Comparison of ENCODE assay signal across 8 cellular contexts in genomic region chr3:128170866-128171516, GRCh38. TPM values are rescaled to one million over a fixed set of nuclear protein-coding genes. Genes with fewer than 3 reads are reported as not detected.
DNase-seq lines count a peak whose midpoint lies in the region; ATAC-seq and TF ChIP-seq lines count a peak whose summit lies in the region.

No MANE protein-coding gene starts in this region.

- DNase-seq in AG04450 (ENCODE audit: low read depth, low spot score), result peak; percentile 67
- DNase-seq in H9, result no peak
- DNase-seq in NCI-H748 treated with DMSO at 0.1 percent for 48 hours (lab: John Stamatoyannopoulos, UW), result peak; percentile 35
- peak; percentile 77 for DNase-seq in brain microvascular endothelial cell
- DNase-seq in iPS-NIHi7 (ENCODE audit: extremely low spot score), result peak; percentile 51
- DNase-seq in stromal cell of bone marrow (ENCODE audit: low read depth), result peak; percentile 71
- DNase-seq in NCI-H187 treated with DMSO at 0.1 percent for 48 hours (lab: John Stamatoyannopoulos, UW), result no peak
- no peak for DNase-seq in stimulated activated naive CD8-positive, alpha-beta T cell treated with anti-CD3 and anti-CD28 coated beads, Interleukin-15, Interleukin-2, amounts not matched to agents 100 U/mL and 50 U/mL, for 24 hours

- H3K27ac ChIP-seq in AG04450 (ENCODE audit: low read depth, low read length), result no peak overlapping the region
- H3K27ac ChIP-seq in H9 (ENCODE audit: insufficient read length, low read depth, low read length), result no peak overlapping the region
- H3K27ac ChIP-seq in brain microvascular endothelial cell, result no peak overlapping the region

- no peak overlapping the region for H2BK120ac ChIP-seq in H9 (ENCODE audit: low read depth, low read length, poor library complexity, severe bottlenecking)

- no peaks in the 10 kb centered on the region for H3K27me3 Mint-ChIP-seq in H9 (ENCODE audit: low read depth)

- H3K36me3 ChIP-seq in brain microvascular endothelial cell (replicated peaks), result no peaks in the 10 kb centered on the region

- H3K4me3 Mint-ChIP-seq in H9, result no peak overlapping the region

- H2AK5ac ChIP-seq in H9 (ENCODE audit: insufficient read length, low read length), result no peak overlapping the region

- H3K4me3 ChIP-seq in AG04450 (ENCODE audit: low read depth, low read length), result no peak overlapping the region
- no peak overlapping the region for H3K4me3 ChIP-seq in brain microvascular endothelial cell (ENCODE audit: low read depth, low read length)

- H3K23ac ChIP-seq in H9 (ENCODE audit: insufficient read length, low read depth, low read length), result no peak overlapping the region

- no peaks in the 10 kb centered on the region for H3K23me2 ChIP-seq in H9 (ENCODE audit: insufficient read length, low read depth, low read length, poor library complexity, severe bottlenecking)

- no peaks in the 10 kb centered on the region for H4K20me1 ChIP-seq in H9 (ENCODE audit: control insufficient read depth, insufficient read depth, insufficient read length)

- H2BK12ac ChIP-seq in H9 (ENCODE audit: insufficient read length, low read depth, low read length), result no peak overlapping the region

- H3K36me3 Mint-ChIP-seq in H9 (ENCODE audit: insufficient read depth in 1 of 3, low read depth in 3 of 3), result no peaks in the 10 kb centered on the region; a peak in 1 of 7 replicates

- H4K91ac ChIP-seq in H9 (ENCODE audit: insufficient read length, low read depth, low read length), result no peak overlapping the region

- H3K4me1 ChIP-seq in H9 (ENCODE audit: insufficient read depth, low read length), result no peaks in the 10 kb centered on the region

- no peak overlapping the region for H3T11ph ChIP-seq in H9 (ENCODE audit: low read length)

- ATAC-seq in stimulated activated naive CD8-positive, alpha-beta T cell treated with anti-CD3 and anti-CD28 coated beads, Interleukin-15, Interleukin-2, amounts not matched to agents 100 U/mL and 50 U/mL, for 24 hours, result no peak

- H3K56ac ChIP-seq in H9 (ENCODE audit: insufficient read length, low read depth, low read length), result no peak overlapping the region

- H2AFZ ChIP-seq in H9 (ENCODE audit: low read length), result no peak overlapping the region

- H4K5ac ChIP-seq in H9 (ENCODE audit: insufficient read length, low read depth, low read length), result no peak overlapping the region

- in situ Hi-C loops in brain microvascular endothelial cell (cut with HindIII; ENCODE audit: low pct_ligation_motif_present, low sequenced_read_pairs), result loop anchor here (25.0 kb wide), 1 partner anchor 416 kb away; no protein-coding TSS in a partner anchor

- no peaks in the 10 kb centered on the region for H3K9me3 ChIP-seq in AG04450 (ENCODE audit: control insufficient read depth, insufficient read depth, low read length)
- H3K9me3 ChIP-seq in H9 (ENCODE audit: control insufficient read depth, low read depth, low read length), result no peaks in the 10 kb centered on the region

- H2BK5ac ChIP-seq in H9 (ENCODE audit: insufficient read length, low read length), result no peak overlapping the region

- CTCF ChIA-PET in AG04450 (lab: Charles Lee), result interaction anchor here (0.7 to 2.7 kb wide), 30 partner anchors 8 to 437 kb away, joined by 3 to 22 read pairs (median 4); no protein-coding TSS in a partner anchor

- no peak overlapping the region for H2BK15ac ChIP-seq in H9 (ENCODE audit: low read depth, low read length)

- TF ChIP-seq CTCF in AG04450 (IDR thresholded peaks at IDR 0.05; ENCODE audit: low read depth, low read length) (peak; percentile 98), H9 (conservative IDR thresholded peaks at IDR 0.05) (peak; percentile 61), brain microvascular endothelial cell (IDR thresholded peaks at IDR 0.05; ENCODE audit: low read depth, low read length, missing control alignments) (peak; percentile 93)

- POLR2A ChIA-PET in AG04450 (lab: Yijun Ruan, JAX), result interaction anchor here (0.6 to 0.7 kb wide), 2 partner anchors 108 to 313 kb away, joined by 3 to 5 read pairs; no protein-coding TSS in a partner anchor

- no peak overlapping the region for H3K27ac Mint-ChIP-seq in H9

- no peak overlapping the region for H3K18ac ChIP-seq in H9 (ENCODE audit: insufficient read length, low read depth, low read length)

- H3K4me2 ChIP-seq in H9 (ENCODE audit: insufficient read depth, insufficient read length, low read length), result no peak overlapping the region

- WGBS in H9 (ENCODE audit: extremely low coverage, insufficient read length, low lambda C conversion rate), result no CpG with 5 or more reads among the region's 5 CpGs

- H3K9ac ChIP-seq in H9 (ENCODE audit: extremely low read depth, insufficient read length, low read length), result no peak overlapping the region

- no peak overlapping the region for H3K4ac ChIP-seq in H9 (ENCODE audit: low read depth, low read length)

- no peaks in the 10 kb centered on the region for H3K79me2 ChIP-seq in H9 (ENCODE audit: insufficient read depth, low read length)

- no peak overlapping the region for H4K8ac ChIP-seq in H9 (replicated peaks; ENCODE audit: insufficient read length, low read depth, low read length)

- H3K9me3 Mint-ChIP-seq in H9, result no peaks in the 10 kb centered on the region; a peak in 1 of 5 replicates

- H2BK20ac ChIP-seq in H9 (ENCODE audit: low read depth, low read length, poor library complexity, severe bottlenecking), result no peak overlapping the region

- H3K27me3 ChIP-seq in AG04450 (ENCODE audit: control insufficient read depth, insufficient read depth, low read length) (no peaks in the 10 kb centered on the region), H9 (ENCODE audit: insufficient read depth, low read length) (no peaks in the 10 kb centered on the region), brain microvascular endothelial cell (replicated peaks) (no peaks in the 10 kb centered on the region)

- H3K4me1 Mint-ChIP-seq in H9, result peaks cover 39 to 48% of the 10 kb centered on the region in 2 experiments

- no peaks in the 10 kb centered on the region for H3K79me1 ChIP-seq in H9 (ENCODE audit: insufficient read depth, low read depth, low read length, poor library complexity, severe bottlenecking)

- no peak overlapping the region for H3K14ac ChIP-seq in H9 (ENCODE audit: insufficient read depth, low read length)

RNA-seq across cellular contexts. Expression of gene EEFSEC, which starts 17.7 kb away (rescaled TPM):
- polyA plus RNA-seq in AG04450 (2011; rRNA removed), result 6.8 and 8.7 TPM in 2 replicates
- polyA minus RNA-seq in AG04450 (2011; rRNA and poly(A)+ RNA removed), result 9.2 and 11.5 TPM in 2 replicates
- 9.5 and 10.2 TPM in 2 replicates for total RNA-seq in H9 (2021)

RNA-seq across cellular contexts. Expression of gene RUVBL1, which starts 47.4 kb away (rescaled TPM):
- 79.5 and 83.3 TPM in 2 replicates for polyA plus RNA-seq in AG04450 (2011; rRNA removed)
- 47.7 and 51.7 TPM in 2 replicates for polyA minus RNA-seq in AG04450 (2011; rRNA and poly(A)+ RNA removed)
- total RNA-seq in H9 (2021), result 99.6 and 99.7 TPM in 2 replicates

Comparison
In these comparisons a context has a peak if more than half of its experiments do, and no peak if none do; other contexts are left out.
1. DNase-seq: peak in AG04450 (single experiment), NCI-H748 treated with DMSO at 0.1 percent for 48 hours (single experiment), brain microvascular endothelial cell (single experiment), iPS-NIHi7 (single experiment) and stromal cell of bone marrow (single experiment); none in H9 (single experiment), NCI-H187 treated with DMSO at 0.1 percent for 48 hours (single experiment) and stimulated activated naive CD8-positive, alpha-beta T cell treated with anti-CD3 and anti-CD28 coated beads, Interleukin-15, Interleukin-2, amounts not matched to agents 100 U/mL and 50 U/mL, for 24 hours (single experiment).
2. Peak in every context shown above with its lines, with median percentiles within 50 percentile points of each other: CTCF ChIP-seq.